ENCODE assay signal across 8 cellular contexts in genomic region chr12:46383654-46384450, GRCh38. TPM values are rescaled to one million over a fixed set of nuclear protein-coding genes. Genes with fewer than 3 reads are reported as not detected.
DNase-seq lines count a peak whose midpoint lies in the region; ATAC-seq, FAIRE-seq and TF ChIP-seq lines count a peak whose summit lies in the region.

No MANE protein-coding gene starts in this region.

- DNase-seq in CD4-positive, alpha-beta T cell, result peak; percentile 49 to 81 (median 64)
- DNase-seq in RCC 7860 (ENCODE audit: low spot score), result peak; percentile 79
- peak; percentile 58 for DNase-seq in activated gamma-delta T cell treated with Interleukin-2 at 50 U/mL for 16 hours
- peak; percentile 81 to 90 for DNase-seq in foreskin keratinocyte
- peak in 55 of 56 donors; percentile 39 to 93 (median 83) for DNase-seq in nucleus accumbens (lab: John Stamatoyannopoulos, UW)

- H3K4me3 Mint-ChIP-seq in CD4-positive, alpha-beta T cell, result peak overlapping the region; percentile 93

- FAIRE-seq in RCC 7860 (lab: Jason Lieb, UNC), result no peak

- no peaks in the 10 kb centered on the region for H3K27me3 ChIP-seq in CD4-positive, alpha-beta T cell (ENCODE audit: control insufficient read depth, insufficient read depth, low read length)
- H3K27me3 ChIP-seq in foreskin keratinocyte, result no peaks in the 10 kb centered on the region

- H3K36me3 Mint-ChIP-seq in CD4-positive, alpha-beta T cell (ENCODE audit: low read depth), result peaks cover 14% of the 10 kb centered on the region

- H3K27ac Mint-ChIP-seq in CD4-positive, alpha-beta T cell, result peak overlapping the region; percentile 99

- intact Hi-C loops in CD4-positive, alpha-beta T cell (cut with DNase I, micrococcal nuclease), result loop anchor here in 1 of 2 experiments (5.0 kb wide), 2 partner anchors 43 to 392 kb away; partner anchors contain the start of gene SCAF11

- H3K4me1 ChIP-seq in foreskin keratinocyte, result peaks cover 50% of the 10 kb centered on the region

- CTCF ChIA-PET in CD4-positive, alpha-beta T cell (lab: Charles Lee), result interaction anchor here (0.8 to 1.6 kb wide), 5 partner anchors 9 to 292 kb away, joined by 3 to 5 read pairs (median 3); no protein-coding TSS in a partner anchor

- no peaks in the 10 kb centered on the region for H3K9me3 Mint-ChIP-seq in CD4-positive, alpha-beta T cell

- no peaks in the 10 kb centered on the region for H3K27me3 Mint-ChIP-seq in CD4-positive, alpha-beta T cell

- peaks cover 51% of the 10 kb centered on the region for H3K4me1 Mint-ChIP-seq in CD4-positive, alpha-beta T cell (ENCODE audit: low read depth)

- POLR2A ChIA-PET in CD4-positive, alpha-beta T cell (lab: Charles Lee), result interaction anchor here (0.6 to 4.9 kb wide), 17 partner anchors 9 to 393 kb away, joined by 3 to 60 read pairs (median 4); partner anchors contain the start of genes SLC38A1 and SLC38A2

- no peak for TF ChIP-seq CTCF in CD4-positive, alpha-beta T cell (IDR thresholded peaks at IDR 0.05)
- peak; percentile 42 for TF ChIP-seq CTCF in foreskin keratinocyte (conservative IDR thresholded peaks at IDR 0.05)

- peak overlapping the region; percentile 83 for H3K27ac ChIP-seq in CD4-positive, alpha-beta T cell (ENCODE audit: low read depth, low read length)
- H3K27ac ChIP-seq in foreskin keratinocyte (peak overlapping the region; percentile 94), temporal lobe (ENCODE audit: low read depth, low read length) (peak overlapping the region; percentile 95)

- peak; percentile 76 for ATAC-seq in CD4-positive, alpha-beta T cell (ENCODE audit: poor library complexity)
- ATAC-seq in GM19351 (IDR thresholded peaks at IDR 0.05; ENCODE audit: unreplicated experiment), result peak; percentile 40
- ATAC-seq in HG03520 (IDR thresholded peaks at IDR 0.05; ENCODE audit: unreplicated experiment), result peak; percentile 41
- peak; percentile 80 for ATAC-seq in foreskin keratinocyte

- H3K9me3 ChIP-seq in CD4-positive, alpha-beta T cell (ENCODE audit: control insufficient read depth, low read length), result no peaks in the 10 kb centered on the region

RNA-seq across cellular contexts. Expression of gene SLC38A2, which starts 11.3 kb away (rescaled TPM):
- total RNA-seq in CD4-positive, alpha-beta T cell, result 100 to 1,000 TPM; 213 to 222 TPM
- 385 and 423 TPM in 2 replicates for total RNA-seq in foreskin keratinocyte
- polyA plus RNA-seq in foreskin keratinocyte, result 74.9 and 102 TPM in 2 replicates
- total RNA-seq in temporal lobe, result 162 TPM

Comparison
In these comparisons a context has a peak if more than half of its experiments do, and no peak if none do; other contexts are left out.
1. Peak in every context shown above with its lines: DNase-seq, ATAC-seq and H3K27ac ChIP-seq.